1 cellular context compared by ENCODE assay signal in the genomic region with DNA sequence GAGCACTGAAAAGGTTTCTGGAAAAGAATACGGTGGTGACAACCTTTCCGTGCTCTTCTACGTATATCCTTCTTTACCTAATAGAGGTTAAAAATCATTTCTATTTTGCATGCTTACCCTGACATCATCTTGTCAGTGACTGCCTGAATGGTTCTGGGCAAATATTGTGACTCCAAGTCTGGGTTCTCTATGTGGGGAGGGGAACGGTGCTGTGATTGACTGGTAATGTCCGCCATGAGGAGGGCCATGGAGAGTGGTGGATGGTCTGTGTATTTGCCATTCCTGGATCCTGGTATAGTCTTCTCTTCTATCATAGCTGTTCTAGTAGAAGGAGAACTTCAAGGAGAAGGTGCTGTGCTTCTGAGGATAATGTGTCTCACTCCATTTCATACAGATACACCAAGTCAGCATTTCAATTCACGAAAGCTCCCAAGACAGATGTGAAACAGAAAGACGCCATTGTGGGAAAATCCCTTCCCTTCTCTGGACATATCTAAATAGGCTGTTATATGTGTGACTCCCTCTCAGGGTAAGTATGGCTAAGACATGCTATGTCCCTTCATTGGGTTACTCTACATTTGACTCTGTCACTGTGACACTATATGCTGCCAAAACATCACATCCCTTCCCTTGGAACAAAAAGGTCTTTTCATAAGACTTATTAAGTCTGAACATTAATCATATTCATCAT.
TF ChIP-seq lines count a peak whose summit lies in the region.

No MANE protein-coding gene starts in this region.

TF ChIP-seq in HCT116, 20 proteins besides CTCF, POLR2A, EP300 and RAD21 (continued from another document):
- TF ChIP-seq, protein P1, sequence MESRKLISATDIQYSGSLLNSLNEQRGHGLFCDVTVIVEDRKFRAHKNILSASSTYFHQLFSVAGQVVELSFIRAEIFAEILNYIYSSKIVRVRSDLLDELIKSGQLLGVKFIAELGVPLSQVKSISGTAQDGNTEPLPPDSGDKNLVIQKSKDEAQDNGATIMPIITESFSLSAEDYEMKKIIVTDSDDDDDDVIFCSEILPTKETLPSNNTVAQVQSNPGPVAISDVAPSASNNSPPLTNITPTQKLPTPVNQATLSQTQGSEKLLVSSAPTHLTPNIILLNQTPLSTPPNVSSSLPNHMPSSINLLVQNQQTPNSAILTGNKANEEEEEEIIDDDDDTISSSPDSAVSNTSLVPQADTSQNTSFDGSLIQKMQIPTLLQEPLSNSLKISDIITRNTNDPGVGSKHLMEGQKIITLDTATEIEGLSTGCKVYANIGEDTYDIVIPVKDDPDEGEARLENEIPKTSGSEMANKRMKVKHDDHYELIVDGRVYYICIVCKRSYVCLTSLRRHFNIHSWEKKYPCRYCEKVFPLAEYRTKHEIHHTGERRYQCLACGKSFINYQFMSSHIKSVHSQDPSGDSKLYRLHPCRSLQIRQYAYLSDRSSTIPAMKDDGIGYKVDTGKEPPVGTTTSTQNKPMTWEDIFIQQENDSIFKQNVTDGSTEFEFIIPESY (IDR thresholded peaks at IDR 0.05; ENCODE audit: extremely low read depth, insufficient replicate concordance, low read length) = no peak
- TF ChIP-seq EZH2 (IDR thresholded peaks at IDR 0.05) (no peak), EGR1 (IDR thresholded peaks at IDR 0.05; ENCODE audit: low read depth) (no peak), ELF1 (IDR thresholded peaks at IDR 0.05; ENCODE audit: borderline replicate concordance, low read depth) (no peak), CEBPB (IDR thresholded peaks at IDR 0.05; ENCODE audit: low read depth) (no peak), EZH2phosphoT487 (IDR thresholded peaks at IDR 0.05; ENCODE audit: borderline replicate concordance) (no peak), POLR2AphosphoS5 (IDR thresholded peaks at IDR 0.05; ENCODE audit: low read depth, low read length) (no peak), SP1 (IDR thresholded peaks at IDR 0.05; ENCODE audit: low read depth) (no peak), SRF (IDR thresholded peaks at IDR 0.05; ENCODE audit: low read depth) (no peak)
TF ChIP-seq in HCT116: peak in this region for 0.
